8 cellular contexts compared by ENCODE assay signal in genomic region chr12:42589465-42590323, GRCh38. TPM values are rescaled to one million over a fixed set of nuclear protein-coding genes. Genes with fewer than 3 reads are reported as not detected.
A peak's percentile ranks its signal among the peaks of the same experiment; 100 is the strongest.
DNase-seq lines count a peak whose midpoint lies in the region; FAIRE-seq and TF ChIP-seq lines count a peak whose summit lies in the region.

Gene PRICKLE1 (minus strand): TSS chr12:42589746. CDS start chr12:42472516, 117,230 bp downstream.

- H3K4me3 ChIP-seq in MM.1S (ENCODE audit: low read length): peak within 1 kb of the TSS; percentile 76

- peaks cover 5% of the 10 kb centered on the region; the same call in 1 of the 2 replicates for H3K4me1 ChIP-seq in H9 (ENCODE audit: insufficient read depth, low read length)
- H3K4me1 ChIP-seq in MM.1S (ENCODE audit: low read length): peaks cover 3% of the 10 kb centered on the region; the same call in 1 of the 2 replicates

- H4K8ac ChIP-seq in H9 (replicated peaks; ENCODE audit: insufficient read length, low read depth, low read length): no peak within 1 kb of the TSS

- H3K18ac ChIP-seq in H9 (ENCODE audit: insufficient read length, low read depth, low read length): no peak within 1 kb of the TSS

- no peak within 1 kb of the TSS for H3K56ac ChIP-seq in H9 (ENCODE audit: insufficient read length, low read depth, low read length)

- H2AFZ ChIP-seq in H9 (ENCODE audit: low read length): no peak within 1 kb of the TSS
- peak within 1 kb of the TSS; percentile 94 for H2AFZ ChIP-seq in MM.1S (ENCODE audit: low read length)

- WGBS in H9 (ENCODE audit: extremely low coverage, insufficient read length, low lambda C conversion rate): no CpG with 5 or more reads among the region's 107 CpGs

- TF ChIP-seq CTCF in H9 (conservative IDR thresholded peaks at IDR 0.05) (no peak), MM.1S (IDR thresholded peaks at IDR 0.05; ENCODE audit: low read length) (no peak), neural crest cell (conservative IDR thresholded peaks at IDR 0.05) (no peak)

- H3T11ph ChIP-seq in H9 (ENCODE audit: low read length): no peak within 1 kb of the TSS

- H3K23ac ChIP-seq in H9 (ENCODE audit: insufficient read length, low read depth, low read length): no peak within 1 kb of the TSS

- DNase-seq in NCI-H2029 (lab: John Stamatoyannopoulos, UW) (peak; percentile 8), NCI-H2029 treated with DMSO at 0.1 percent for 48 hours (lab: John Stamatoyannopoulos, UW) (no peak), H9 (peak; percentile 46), MM.1S (peak; percentile 61), frontal cortex (ENCODE audit: low spot score in 2 of 2) (peak; percentile 45 to 59), neural crest cell (ENCODE audit: low read depth, low spot score) (peak; percentile 48), NCI-H774 (lab: John Stamatoyannopoulos, UW) (no peak)
- DNase-seq in activated T-cell treated with anti-CD3 and anti-CD28 coated beads, Interleukin-2, amount 50 U/mL, for 24 hours: peak; percentile 55

- H3K79me2 ChIP-seq in H9 (ENCODE audit: insufficient read depth, low read length) (no peaks in the 10 kb centered on the region), MM.1S (ENCODE audit: low read length) (no peaks in the 10 kb centered on the region)

- no peak within 1 kb of the TSS for H2BK20ac ChIP-seq in H9 (ENCODE audit: low read depth, low read length, poor library complexity, severe bottlenecking)

- no peak within 1 kb of the TSS for H4K91ac ChIP-seq in H9 (ENCODE audit: insufficient read length, low read depth, low read length)

- no peak within 1 kb of the TSS for H2BK5ac ChIP-seq in H9 (ENCODE audit: insufficient read length, low read length)

- no peaks in the 10 kb centered on the region for H3K79me1 ChIP-seq in H9 (ENCODE audit: insufficient read depth, low read depth, low read length, poor library complexity, severe bottlenecking)

- peaks cover 4% of the 10 kb centered on the region for H4K20me1 ChIP-seq in H9 (ENCODE audit: control insufficient read depth, insufficient read depth, insufficient read length)
- H4K20me1 ChIP-seq in MM.1S (ENCODE audit: insufficient read depth, low read length): no peaks in the 10 kb centered on the region

- no peaks in the 10 kb centered on the region for H3K9me2 ChIP-seq in MM.1S (replicated peaks; ENCODE audit: insufficient read depth, low read length)

- peaks cover 20% of the 10 kb centered on the region for H3K23me2 ChIP-seq in H9 (ENCODE audit: insufficient read length, low read depth, low read length, poor library complexity, severe bottlenecking)

- no peaks in the 10 kb centered on the region for H3K9me3 ChIP-seq in H9 (ENCODE audit: control insufficient read depth, low read depth, low read length)
- no peaks in the 10 kb centered on the region for H3K9me3 ChIP-seq in MM.1S (replicated peaks; ENCODE audit: insufficient read depth, low read length)

- H3K36me3 Mint-ChIP-seq in H9 (ENCODE audit: insufficient read depth in 1 of 3, low read depth in 3 of 3) (no peaks in the 10 kb centered on the region; a peak in 1 of 7 replicates), neural crest cell (ENCODE audit: low read depth) (no peaks in the 10 kb centered on the region)
- H3K36me3 Mint-ChIP-seq in activated T-cell treated with anti-CD3 and anti-CD28 coated beads, Interleukin-2, amount 50 U/mL, for 24 hours (ENCODE audit: low read depth): no peaks in the 10 kb centered on the region

- H3K4me3 Mint-ChIP-seq in H9: peak within 1 kb of the TSS; percentile 76 to 89
- peak within 1 kb of the TSS; percentile 69 for H3K4me3 Mint-ChIP-seq in activated T-cell treated with anti-CD3 and anti-CD28 coated beads, Interleukin-2, amount 50 U/mL, for 24 hours
- H3K4me3 Mint-ChIP-seq in neural crest cell: peak within 1 kb of the TSS; percentile 91

- H3K27me3 Mint-ChIP-seq in H9 (ENCODE audit: low read depth) (peaks cover 72% of the 10 kb centered on the region), neural crest cell (ENCODE audit: low read depth) (peaks cover 36% of the 10 kb centered on the region)
- peaks cover 79% of the 10 kb centered on the region for H3K27me3 Mint-ChIP-seq in activated T-cell treated with anti-CD3 and anti-CD28 coated beads, Interleukin-2, amount 50 U/mL, for 24 hours

- H4K5ac ChIP-seq in H9 (ENCODE audit: insufficient read length, low read depth, low read length): no peak within 1 kb of the TSS

- no peak within 1 kb of the TSS for H2BK120ac ChIP-seq in H9 (ENCODE audit: low read depth, low read length, poor library complexity, severe bottlenecking)

- H3K4me1 Mint-ChIP-seq in H9 (peaks cover 21 to 28% of the 10 kb centered on the region in 2 experiments), neural crest cell (peaks cover 26% of the 10 kb centered on the region)
- H3K4me1 Mint-ChIP-seq in activated T-cell treated with anti-CD3 and anti-CD28 coated beads, Interleukin-2, amount 50 U/mL, for 24 hours (ENCODE audit: low read depth): peaks cover 16% of the 10 kb centered on the region

- H3F3A ChIP-seq in MM.1S (ENCODE audit: insufficient read depth, low read length): no peaks in the 10 kb centered on the region

- peak within 1 kb of the TSS; percentile 26; the same call in 1 of the 2 replicates for H3K14ac ChIP-seq in H9 (ENCODE audit: insufficient read depth, low read length)

- no peak within 1 kb of the TSS for H3K27ac ChIP-seq in H9 (ENCODE audit: insufficient read length, low read depth, low read length)
- no peak within 1 kb of the TSS for H3K27ac ChIP-seq in MM.1S (ENCODE audit: low read length)

- H3K4ac ChIP-seq in H9 (ENCODE audit: low read depth, low read length): no peak within 1 kb of the TSS

- H3K9ac ChIP-seq in H9 (ENCODE audit: extremely low read depth, insufficient read length, low read length): peak within 1 kb of the TSS; percentile 20
- H3K9ac ChIP-seq in MM.1S (ENCODE audit: low read length): peak within 1 kb of the TSS; percentile 57; the same call in 1 of the 2 replicates

- no peak within 1 kb of the TSS for H2BK12ac ChIP-seq in H9 (ENCODE audit: insufficient read length, low read depth, low read length)

- H2BK15ac ChIP-seq in H9 (ENCODE audit: low read depth, low read length): no peak within 1 kb of the TSS

- H3K4me2 ChIP-seq in H9 (ENCODE audit: insufficient read depth, insufficient read length, low read length): peak within 1 kb of the TSS; percentile 92
- H3K4me2 ChIP-seq in MM.1S (ENCODE audit: low read depth, low read length): peak within 1 kb of the TSS; percentile 98

- H2AK5ac ChIP-seq in H9 (ENCODE audit: insufficient read length, low read length): no peak within 1 kb of the TSS

- no peak within 1 kb of the TSS; a peak in 1 of 7 replicates for H3K27ac Mint-ChIP-seq in H9
- no peak within 1 kb of the TSS for H3K27ac Mint-ChIP-seq in activated T-cell treated with anti-CD3 and anti-CD28 coated beads, Interleukin-2, amount 50 U/mL, for 24 hours
- H3K27ac Mint-ChIP-seq in neural crest cell (ENCODE audit: unreplicated experiment): peak within 1 kb of the TSS; percentile 23

- no peak for FAIRE-seq in frontal cortex (lab: Jason Lieb, UNC)

- H3K27me3 ChIP-seq in H9 (ENCODE audit: insufficient read depth, low read length) (peaks cover 14% of the 10 kb centered on the region; the same call in 1 of the 2 replicates), MM.1S (replicated peaks; ENCODE audit: insufficient read depth, low read length) (0 out of 2 replicates have a peak, but pooled peaks cover 7% of the 10 kb centered on the region)

- no peaks in the 10 kb centered on the region; a peak in 1 of 5 replicates for H3K9me3 Mint-ChIP-seq in H9
- no peaks in the 10 kb centered on the region for H3K9me3 Mint-ChIP-seq in activated T-cell treated with anti-CD3 and anti-CD28 coated beads, Interleukin-2, amount 50 U/mL, for 24 hours
- no peaks in the 10 kb centered on the region for H3K9me3 Mint-ChIP-seq in neural crest cell

- H3K36me3 ChIP-seq in MM.1S (replicated peaks; ENCODE audit: insufficient read depth, low read length): no peaks in the 10 kb centered on the region

RNA-seq across cellular contexts. Expression of gene PRICKLE1, which starts in this region (rescaled TPM):
- total RNA-seq in H9 (2021) (20.0 and 20.5 TPM in 2 replicates), frontal cortex (8.6 TPM), neural crest cell (9.3 and 9.4 TPM in 2 replicates)

Comparison
In these comparisons a context has a peak if more than half of its experiments do, and no peak if none do; other contexts are left out.
1. DNase-seq: peak in NCI-H2029 (single experiment), H9 (single experiment), MM.1S (single experiment), activated T-cell treated with anti-CD3 and anti-CD28 coated beads, Interleukin-2, amount 50 U/mL, for 24 hours (single experiment), frontal cortex (2 of 2) and neural crest cell (single experiment); none in NCI-H2029 treated with DMSO at 0.1 percent for 48 hours (single experiment) and NCI-H774 (single experiment).
2. Peak in every context shown above with its lines, with median percentiles within 50 percentile points of each other: H3K4me3 Mint-ChIP-seq.